ENCODE assay signal across 1 cellular context in the genomic region with DNA sequence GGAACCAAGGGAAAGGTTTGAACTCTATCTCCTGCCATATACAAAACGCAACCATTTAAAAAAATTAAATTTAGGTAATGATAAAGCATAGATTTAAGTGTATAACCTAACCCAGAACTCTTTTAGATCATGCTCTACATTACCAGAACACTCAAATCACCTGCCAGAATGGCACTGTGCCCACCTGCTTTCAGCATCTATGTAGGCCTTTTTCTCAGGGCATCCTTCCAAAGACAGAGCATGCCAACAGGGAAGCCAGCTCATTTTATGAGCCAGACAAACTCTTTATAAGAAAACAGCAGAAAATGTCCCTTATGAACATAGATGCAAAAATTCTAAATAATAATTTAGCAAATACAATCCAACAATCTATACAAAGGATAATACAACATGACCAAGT.
TF ChIP-seq lines count a peak whose summit lies in the region.

No MANE protein-coding gene starts in this region.

TF ChIP-seq in SK-N-SH, 30 proteins besides CTCF, POLR2A, EP300 and RAD21 (continued from another document):
- TF ChIP-seq, protein P1, sequence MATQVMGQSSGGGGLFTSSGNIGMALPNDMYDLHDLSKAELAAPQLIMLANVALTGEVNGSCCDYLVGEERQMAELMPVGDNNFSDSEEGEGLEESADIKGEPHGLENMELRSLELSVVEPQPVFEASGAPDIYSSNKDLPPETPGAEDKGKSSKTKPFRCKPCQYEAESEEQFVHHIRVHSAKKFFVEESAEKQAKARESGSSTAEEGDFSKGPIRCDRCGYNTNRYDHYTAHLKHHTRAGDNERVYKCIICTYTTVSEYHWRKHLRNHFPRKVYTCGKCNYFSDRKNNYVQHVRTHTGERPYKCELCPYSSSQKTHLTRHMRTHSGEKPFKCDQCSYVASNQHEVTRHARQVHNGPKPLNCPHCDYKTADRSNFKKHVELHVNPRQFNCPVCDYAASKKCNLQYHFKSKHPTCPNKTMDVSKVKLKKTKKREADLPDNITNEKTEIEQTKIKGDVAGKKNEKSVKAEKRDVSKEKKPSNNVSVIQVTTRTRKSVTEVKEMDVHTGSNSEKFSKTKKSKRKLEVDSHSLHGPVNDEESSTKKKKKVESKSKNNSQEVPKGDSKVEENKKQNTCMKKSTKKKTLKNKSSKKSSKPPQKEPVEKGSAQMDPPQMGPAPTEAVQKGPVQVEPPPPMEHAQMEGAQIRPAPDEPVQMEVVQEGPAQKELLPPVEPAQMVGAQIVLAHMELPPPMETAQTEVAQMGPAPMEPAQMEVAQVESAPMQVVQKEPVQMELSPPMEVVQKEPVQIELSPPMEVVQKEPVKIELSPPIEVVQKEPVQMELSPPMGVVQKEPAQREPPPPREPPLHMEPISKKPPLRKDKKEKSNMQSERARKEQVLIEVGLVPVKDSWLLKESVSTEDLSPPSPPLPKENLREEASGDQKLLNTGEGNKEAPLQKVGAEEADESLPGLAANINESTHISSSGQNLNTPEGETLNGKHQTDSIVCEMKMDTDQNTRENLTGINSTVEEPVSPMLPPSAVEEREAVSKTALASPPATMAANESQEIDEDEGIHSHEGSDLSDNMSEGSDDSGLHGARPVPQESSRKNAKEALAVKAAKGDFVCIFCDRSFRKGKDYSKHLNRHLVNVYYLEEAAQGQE (IDR thresholded peaks at IDR 0.05; ENCODE audit: low read depth, low read length) = no peak
- TF ChIP-seq RCOR1 (IDR thresholded peaks at IDR 0.05; ENCODE audit: low read length) = no peak
- TF ChIP-seq NRF1 (IDR thresholded peaks at IDR 0.05; ENCODE audit: low read depth, low read length) = no peak
- no peak for TF ChIP-seq GATA2 (CRISPR knock-in tag; IDR thresholded peaks at IDR 0.05)
- TF ChIP-seq TEAD4 (IDR thresholded peaks at IDR 0.05; ENCODE audit: borderline replicate concordance, insufficient read depth) = no peak
- TF ChIP-seq NFIC (IDR thresholded peaks at IDR 0.05; ENCODE audit: borderline replicate concordance) = no peak
- TF ChIP-seq RXRA (IDR thresholded peaks at IDR 0.05; ENCODE audit: borderline replicate concordance, low read depth) = no peak
